ENCODE assay signal across 19 cellular contexts in the genomic region with DNA sequence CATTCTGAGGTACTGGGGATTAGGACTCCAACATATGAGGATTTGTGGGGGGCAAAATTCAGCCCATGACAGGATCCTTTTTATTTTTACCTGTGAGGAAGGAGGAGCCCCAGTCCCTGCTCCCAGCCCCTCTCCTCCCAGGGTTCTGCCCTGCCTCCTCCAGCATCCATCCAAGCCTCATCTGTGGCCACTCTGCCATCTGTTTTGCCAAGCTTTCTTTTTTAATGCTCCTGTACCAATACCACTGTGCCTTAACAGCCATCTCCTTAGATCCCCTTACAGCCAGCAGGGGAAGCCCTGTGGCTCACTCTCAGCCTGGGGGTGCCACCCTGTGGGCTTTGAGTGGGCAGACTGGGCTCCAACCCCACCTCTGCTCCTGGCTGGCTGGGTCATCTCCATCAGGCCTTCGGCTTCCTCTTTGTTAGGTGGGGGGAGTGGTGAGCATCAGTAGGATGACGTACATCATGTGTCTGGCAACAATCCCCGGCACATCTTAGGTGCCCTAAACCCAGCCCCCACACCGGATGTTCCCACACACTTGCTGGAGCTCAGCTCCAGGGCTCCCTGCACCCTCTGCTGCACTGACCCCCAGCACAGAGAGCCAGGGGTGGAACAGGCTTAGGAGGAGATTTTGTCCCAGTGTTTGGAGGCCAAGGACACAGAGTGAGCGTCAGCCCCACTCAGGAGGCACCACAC. TPM values are rescaled to one million over a fixed set of nuclear protein-coding genes. Genes with fewer than 3 reads are reported as not detected.
DNase-seq lines count a peak whose midpoint lies in the region; ATAC-seq and TF ChIP-seq lines count a peak whose summit lies in the region.
"Had no signal": no experiment of that assay in that cellular context is flagged by ENCODE, and none has a peak within 500 bp of the region (broad histone marks: within the 10 kb centered on the region; RNA-seq: fewer than 3 reads in every experiment).

No MANE protein-coding gene starts in this region.

- no peak for TF ChIP-seq CTCF in neural crest cell (conservative IDR thresholded peaks at IDR 0.05)
- no peak for TF ChIP-seq CTCF in MCF 10A (IDR thresholded peaks at IDR 0.05; ENCODE audit: unreplicated experiment)

- no peaks in the 10 kb centered on the region for H3K36me3 Mint-ChIP-seq in activated CD8-positive, alpha-beta memory T cell treated with anti-CD3 and anti-CD28 coated beads, Interleukin-2, amount 10 ng/mL, durations not matched to agents 7 days and 5 days
- H3K36me3 Mint-ChIP-seq in neural crest cell (ENCODE audit: low read depth) (no peaks in the 10 kb centered on the region), MCF 10A (ENCODE audit: insufficient read depth, unreplicated experiment) (no peaks in the 10 kb centered on the region)
- no peaks in the 10 kb centered on the region for H3K36me3 Mint-ChIP-seq in activated naive CD8-positive, alpha-beta T cell treated with anti-CD3 and anti-CD28 coated beads, Interleukin-2, amount 50 U/mL, for 24 hours (ENCODE audit: low read depth)
- H3K36me3 Mint-ChIP-seq: activated naive CD8-positive, alpha-beta T cell treated with anti-CD3 and anti-CD28 coated beads, Interleukin-2, amount 10 ng/mL, durations not matched to agents 7 days and 5 days; naive thymus-derived CD4-positive, alpha-beta T cell had no signal

- intact Hi-C loops in MCF 10A (cut with micrococcal nuclease) = no loop called here

- H3K9me3 Mint-ChIP-seq in activated CD8-positive, alpha-beta memory T cell treated with anti-CD3 and anti-CD28 coated beads, Interleukin-2, amount 10 ng/mL, durations not matched to agents 7 days and 5 days (ENCODE audit: low read depth) = no peaks in the 10 kb centered on the region
- no peaks in the 10 kb centered on the region for H3K9me3 Mint-ChIP-seq in neural crest cell
- no peaks in the 10 kb centered on the region for H3K9me3 Mint-ChIP-seq in activated naive CD8-positive, alpha-beta T cell treated with anti-CD3 and anti-CD28 coated beads, Interleukin-2, amount 50 U/mL, for 24 hours
- no peaks in the 10 kb centered on the region for H3K9me3 Mint-ChIP-seq in MCF 10A (ENCODE audit: unreplicated experiment)
- H3K9me3 Mint-ChIP-seq: activated naive CD8-positive, alpha-beta T cell treated with anti-CD3 and anti-CD28 coated beads, Interleukin-2, amount 10 ng/mL, durations not matched to agents 7 days and 5 days; naive thymus-derived CD4-positive, alpha-beta T cell had no signal

- no peak overlapping the region for H3K4me3 Mint-ChIP-seq in activated CD8-positive, alpha-beta memory T cell treated with anti-CD3 and anti-CD28 coated beads, Interleukin-2, amount 10 ng/mL, durations not matched to agents 7 days and 5 days
- no peak overlapping the region for H3K4me3 Mint-ChIP-seq in neural crest cell
- H3K4me3 Mint-ChIP-seq in activated naive CD8-positive, alpha-beta T cell treated with anti-CD3 and anti-CD28 coated beads, Interleukin-2, amount 50 U/mL, for 24 hours = no peak overlapping the region
- no peak overlapping the region for H3K4me3 Mint-ChIP-seq in MCF 10A (ENCODE audit: unreplicated experiment)
- H3K4me3 Mint-ChIP-seq: activated naive CD8-positive, alpha-beta T cell treated with anti-CD3 and anti-CD28 coated beads, Interleukin-2, amount 10 ng/mL, durations not matched to agents 7 days and 5 days; naive thymus-derived CD4-positive, alpha-beta T cell; T-helper 17 cell had no signal

- no peaks in the 10 kb centered on the region for H3K4me1 Mint-ChIP-seq in activated CD8-positive, alpha-beta memory T cell treated with anti-CD3 and anti-CD28 coated beads, Interleukin-2, amount 10 ng/mL, durations not matched to agents 7 days and 5 days
- H3K4me1 Mint-ChIP-seq in neural crest cell (no peaks in the 10 kb centered on the region), MCF 10A (ENCODE audit: insufficient read depth, unreplicated experiment) (no peaks in the 10 kb centered on the region)
- no peaks in the 10 kb centered on the region for H3K4me1 Mint-ChIP-seq in activated naive CD8-positive, alpha-beta T cell treated with anti-CD3 and anti-CD28 coated beads, Interleukin-2, amount 50 U/mL, for 24 hours
- H3K4me1 Mint-ChIP-seq: activated naive CD8-positive, alpha-beta T cell treated with anti-CD3 and anti-CD28 coated beads, Interleukin-2, amount 10 ng/mL, durations not matched to agents 7 days and 5 days; T-helper 17 cell had no signal

- no TSS peak for BruUV-seq in MCF 10A (replicated peaks; lab: Mats Ljungman, UMichigan)

- no peak for ATAC-seq in activated CD8-positive, alpha-beta memory T cell treated with anti-CD3 and anti-CD28 coated beads, Interleukin-2, amount 10 ng/mL, durations not matched to agents 7 days and 5 days
- ATAC-seq in activated naive CD8-positive, alpha-beta T cell treated with anti-CD3 and anti-CD28 coated beads, Interleukin-2, amount 50 U/mL, for 24 hours = no peak
- ATAC-seq: naive thymus-derived CD4-positive, alpha-beta T cell; T-helper 17 cell had no signal

- H3K27ac Mint-ChIP-seq in activated CD8-positive, alpha-beta memory T cell treated with anti-CD3 and anti-CD28 coated beads, Interleukin-2, amount 10 ng/mL, durations not matched to agents 7 days and 5 days = no peak overlapping the region
- H3K27ac Mint-ChIP-seq in neural crest cell (ENCODE audit: unreplicated experiment) (peak overlapping the region; percentile 60), MCF 10A (ENCODE audit: low read depth, unreplicated experiment) (no peak overlapping the region)
- no peak overlapping the region for H3K27ac Mint-ChIP-seq in activated naive CD8-positive, alpha-beta T cell treated with anti-CD3 and anti-CD28 coated beads, Interleukin-2, amount 50 U/mL, for 24 hours
- H3K27ac Mint-ChIP-seq: activated naive CD8-positive, alpha-beta T cell treated with anti-CD3 and anti-CD28 coated beads, Interleukin-2, amount 10 ng/mL, durations not matched to agents 7 days and 5 days; naive thymus-derived CD4-positive, alpha-beta T cell; T-helper 17 cell had no signal

- POLR2A ChIA-PET in MCF 10A (lab: Yijun Ruan, JAX) = no interaction called here

- CTCF ChIA-PET in activated CD8-positive, alpha-beta memory T cell treated with anti-CD3 and anti-CD28 coated beads, Interleukin-2, amount 10 ng/mL, durations not matched to agents 7 days and 5 days (lab: Charles Lee) = no interaction called here
- CTCF ChIA-PET in MCF 10A (lab: Yijun Ruan, JAX) = interaction anchor here (0.5 to 1.0 kb wide), 3 partner anchors 8 to 1998 kb away, joined by 3 to 4 read pairs (median 3); no protein-coding TSS in a partner anchor

- peak; percentile 16 for DNase-seq in EH (ENCODE audit: low read depth)
- peak; percentile 55 for DNase-seq in HT1080 (ENCODE audit: low read depth)
- peak; percentile 22 for DNase-seq in activated CD8-positive, alpha-beta memory T cell treated with anti-CD3 and anti-CD28 coated beads, Interleukin-2, amount 10 ng/mL, durations not matched to agents 7 days and 5 days
- DNase-seq in neural crest cell (ENCODE audit: low read depth, low spot score) = no peak
- no peak for DNase-seq in activated naive CD8-positive, alpha-beta T cell treated with anti-CD3 and anti-CD28 coated beads, Interleukin-2, amount 50 U/mL, for 24 hours
- DNase-seq in DMS153 treated with DMSO at 0.1 percent for 48 hours (lab: John Stamatoyannopoulos, UW; ENCODE audit: unreplicated experiment) = no peak
- no peak for DNase-seq in MCF 10A (ENCODE audit: unreplicated experiment)
- DNase-seq: activated CD4-positive, CD25-positive, alpha-beta regulatory T cell treated with anti-CD3 and anti-CD28 coated beads, Interleukin-2, amount 50 U/mL, for 72 hours; activated naive CD8-positive, alpha-beta T cell treated with anti-CD3 and anti-CD28 coated beads, Interleukin-2, amount 10 ng/mL, durations not matched to agents 7 days and 5 days; activated T-cell treated with anti-CD3 and anti-CD28 coated beads for 4 hours; DMS79; foreskin melanocyte; MG63; NCI-H1694 treated with DMSO at 0.1 percent for 48 hours; retina; RPMI8226; stimulated activated CD4-positive, alpha-beta T cell treated with anti-CD3 and anti-CD28 coated beads, Interleukin-2, amount 100 ng/mL, for 24 hours had no signal

- peaks cover 17% of the 10 kb centered on the region for H3K27me3 Mint-ChIP-seq in activated CD8-positive, alpha-beta memory T cell treated with anti-CD3 and anti-CD28 coated beads, Interleukin-2, amount 10 ng/mL, durations not matched to agents 7 days and 5 days
- no peaks in the 10 kb centered on the region for H3K27me3 Mint-ChIP-seq in neural crest cell (ENCODE audit: low read depth)
- H3K27me3 Mint-ChIP-seq in activated naive CD8-positive, alpha-beta T cell treated with anti-CD3 and anti-CD28 coated beads, Interleukin-2, amount 50 U/mL, for 24 hours = peaks cover 24% of the 10 kb centered on the region
- no peaks in the 10 kb centered on the region for H3K27me3 Mint-ChIP-seq in MCF 10A (ENCODE audit: insufficient read depth, unreplicated experiment)

RNA-seq across cellular contexts. Expression of a gene that starts 40.2 kb away (rescaled TPM):
- total RNA-seq in HT1080 (2014; rRNA removed; shearing (Covaris generic)) = not detected in 2 replicates
- not detected in 2 replicates for polyA plus RNA-seq in HT1080 (2015; cell fraction: cytosol; rRNA removed)
- polyA plus RNA-seq in HT1080 (2015; cell fraction: nucleus; rRNA removed) = 0.19 TPM in 1 of 2 replicates, not detected in the other
- total RNA-seq in activated CD8-positive, alpha-beta memory T cell treated with anti-CD3 and anti-CD28 coated beads, Interleukin-2, amount 10 ng/mL, durations not matched to agents 7 days and 5 days = under 1 TPM in 1 of 2 experiments, not detected in 1; 0.15 TPM
- 3.0 and 3.6 TPM in 2 replicates for total RNA-seq in neural crest cell
- 0.20 and 0.30 TPM in 2 replicates for total RNA-seq in MCF 10A (2022)

Comparison
In these comparisons a context has a peak if more than half of its experiments do, and no peak if none do; other contexts are left out.
1. DNase-seq: peak in EH (single experiment), HT1080 (single experiment) and activated CD8-positive, alpha-beta memory T cell treated with anti-CD3 and anti-CD28 coated beads, Interleukin-2, amount 10 ng/mL, durations not matched to agents 7 days and 5 days (single experiment); none in neural crest cell (single experiment), activated naive CD8-positive, alpha-beta T cell treated with anti-CD3 and anti-CD28 coated beads, Interleukin-2, amount 50 U/mL, for 24 hours (single experiment), DMS153 treated with DMSO at 0.1 percent for 48 hours (single experiment) and MCF 10A (single experiment).